In the genomic region with DNA sequence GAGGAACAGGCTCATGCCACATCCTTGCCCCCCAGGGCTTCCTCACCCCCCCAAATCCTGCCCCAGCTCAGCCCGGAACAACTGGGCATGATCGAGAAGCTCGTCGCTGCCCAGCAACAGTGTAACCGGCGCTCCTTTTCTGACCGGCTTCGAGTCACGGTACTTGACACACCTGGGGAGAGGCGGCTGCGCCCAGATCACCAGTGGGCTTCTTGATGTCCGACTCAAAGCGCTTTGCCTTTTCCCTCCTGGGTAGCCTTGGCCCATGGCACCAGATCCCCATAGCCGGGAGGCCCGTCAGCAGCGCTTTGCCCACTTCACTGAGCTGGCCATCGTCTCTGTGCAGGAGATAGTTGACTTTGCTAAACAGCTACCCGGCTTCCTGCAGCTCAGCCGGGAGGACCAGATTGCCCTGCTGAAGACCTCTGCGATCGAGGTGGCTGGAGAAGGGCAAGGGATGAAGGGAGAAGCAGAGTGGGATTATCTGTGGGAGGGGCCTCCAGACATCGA, we compare ENCODE assay signal across 23 cellular contexts. TPM values are rescaled to one million over a fixed set of nuclear protein-coding genes. Genes with fewer than 3 reads are reported as not detected.
DNase-seq lines count a peak whose midpoint lies in the region; ATAC-seq and TF ChIP-seq lines count a peak whose summit lies in the region.
"Had no signal": no experiment of that assay in that cellular context is flagged by ENCODE, and none has a peak within 500 bp of the region (broad histone marks: within the 10 kb centered on the region; RNA-seq: fewer than 3 reads in every experiment).

No MANE protein-coding gene starts in this region.

- H3K27me3 ChIP-seq in spleen (replicated peaks in 1 of 7), result no peaks in the 10 kb centered on the region
- H3K27me3 ChIP-seq: BE2C had no signal

- ATAC-seq in GM19455 (IDR thresholded peaks at IDR 0.05; ENCODE audit: unreplicated experiment), result no peak

- intact Hi-C loops in spleen (cut with DNase I; ENCODE audit: low total_unique reads), result no loop called here

- 67 to 87% (median 80%) methylated on average over 13 to 22 of the region's 22 CpGs for WGBS in spleen, 5 donors

- H3K27ac Mint-ChIP-seq in chondrocyte (ENCODE audit: unreplicated experiment), result no peak overlapping the region
- H3K27ac Mint-ChIP-seq: IgD-negative memory B cell had no signal

- no peak for TF ChIP-seq POLR2A in spleen (IDR thresholded peaks at IDR 0.05)

- no peaks in the 10 kb centered on the region for H3K36me3 Mint-ChIP-seq in chondrocyte (ENCODE audit: low read depth)
- H3K36me3 Mint-ChIP-seq: CD8-positive, alpha-beta memory T cell; IgD-negative memory B cell had no signal

- no peaks in the 10 kb centered on the region for H3K27me3 Mint-ChIP-seq in chondrocyte (ENCODE audit: low read depth)
- H3K27me3 Mint-ChIP-seq: CD8-positive, alpha-beta memory T cell had no signal

- in situ Hi-C loops in G401 (cut with HindIII; ENCODE audit: low sequenced_read_pairs), result no loop called here

- H3K9me3 ChIP-seq in spleen, result no peaks in the 10 kb centered on the region
- H3K9me3 ChIP-seq: BE2C had no signal

- H3K9me3 Mint-ChIP-seq in chondrocyte (ENCODE audit: low read depth), result no peaks in the 10 kb centered on the region
- H3K9me3 Mint-ChIP-seq: CD14-positive monocyte; CD8-positive, alpha-beta memory T cell; IgD-negative memory B cell had no signal

- TF ChIP-seq CTCF in chondrocyte (IDR thresholded peaks at IDR 0.05) (no peak), spleen (IDR thresholded peaks at IDR 0.05 in 8 of 11, conservative IDR thresholded peaks at IDR 0.05 in 3 of 11) (no peak)

- no peak overlapping the region for H3K27ac ChIP-seq in spleen
- H3K27ac ChIP-seq: 22Rv1, HL-60, KMS-11 had no signal

- H3K36me3 ChIP-seq in spleen, result peaks cover 0 to 22% (median 0%) of the 10 kb centered on the region in 6 donors
- H3K36me3 ChIP-seq: BE2C had no signal

- peaks cover 28% of the 10 kb centered on the region for H3K4me1 Mint-ChIP-seq in chondrocyte (ENCODE audit: low read depth)

- H3K4me3 ChIP-seq in spleen, result no peak overlapping the region

- H3K4me1 ChIP-seq in spleen, result peaks cover 0 to 64% (median 30%) of the 10 kb centered on the region in 6 donors
- H3K4me1 ChIP-seq: BE2C had no signal

- H3K4me3 Mint-ChIP-seq in chondrocyte (ENCODE audit: unreplicated experiment), result no peak overlapping the region
- H3K4me3 Mint-ChIP-seq: CD14-positive monocyte; CD8-positive, alpha-beta memory T cell; IgD-negative memory B cell had no signal

- peak; percentile 66 for DNase-seq in NCI-H82 (lab: John Stamatoyannopoulos, UW)
- no peak for DNase-seq in NCI-H82 treated with DMSO at 0.1 percent for 48 hours (lab: John Stamatoyannopoulos, UW; ENCODE audit: unreplicated experiment)
- peak; percentile 11 for DNase-seq in D341Med (ENCODE audit: low spot score)
- peak; percentile 74 for DNase-seq in chondrocyte (ENCODE audit: low spot score)
- DNase-seq in spleen, result peak; percentile 68
- no peak for DNase-seq in G401 (ENCODE audit: low spot score)
- DNase-seq: BE2C; CD8-positive, alpha-beta memory T cell; DMS79 treated with DMSO at 0.1 percent for 48 hours; NCI-H1048; NCI-H1417; NCI-H1694; NCI-H2029 treated with DMSO at 0.1 percent for 48 hours; NCI-H446 treated with DMSO at 0.1 percent for 48 hours; NCI-H526; RPMI8226; SIG-M5 had no signal

RNA-seq across cellular contexts. Expression of a gene that starts 3.5 kb away (rescaled TPM):
- total RNA-seq in chondrocyte (3.2 to 7.0 TPM (median 4.8 TPM) in 3 replicates), spleen (100 to 1,000 TPM in 5 of 7 donors, 10 to 100 TPM in 2; 59.1 to 129 (median 119) TPM)
- polyA plus RNA-seq in spleen, result 100 to 1,000 TPM; 136 to 227 (median 219) TPM
- 13.7 and 14.1 TPM in 2 replicates for total RNA-seq in G401 (2014; rRNA removed; shearing (Covaris generic))

RNA-seq across cellular contexts. Expression of a gene that starts 8.6 kb away (rescaled TPM):
- total RNA-seq in chondrocyte (28.3 to 32.1 TPM (median 29.6 TPM) in 3 replicates), spleen (10 to 100 TPM; 53.6 to 82.4 (median 70.1) TPM)
- 10 to 100 TPM; 15.7 to 35.0 (median 26.1) TPM for polyA plus RNA-seq in spleen
- total RNA-seq in G401 (2014; rRNA removed; shearing (Covaris generic)), result 12.9 and 13.4 TPM in 2 replicates

RNA-seq across cellular contexts. Expression of a gene that starts 12.7 kb away (rescaled TPM):
- total RNA-seq in chondrocyte (35.3 to 54.5 TPM (median 36.1 TPM) in 3 replicates), spleen (100 to 1,000 TPM in 2 of 7 donors, 10 to 100 TPM in 5; 43.9 to 113 (median 59.8) TPM)
- polyA plus RNA-seq in spleen, result 10 to 100 TPM; 18.9 to 34.4 (median 19.9) TPM
- total RNA-seq in G401 (2014; rRNA removed; shearing (Covaris generic)), result 27.8 and 41.4 TPM in 2 replicates

RNA-seq across cellular contexts. Expression of a gene that starts 46.6 kb away (rescaled TPM):
- total RNA-seq in chondrocyte, result 45.0 to 51.3 TPM (median 49.1 TPM) in 3 replicates
- total RNA-seq in spleen, result 10 to 100 TPM; 29.5 to 66.3 (median 42.5) TPM
- 100 to 1,000 TPM in 1 of 3 donors, 10 to 100 TPM in 2; 49.4 to 173 (median 72.7) TPM for polyA plus RNA-seq in spleen
- 53.2 and 53.4 TPM in 2 replicates for total RNA-seq in G401 (2014; rRNA removed; shearing (Covaris generic))

Comparison
In these comparisons a context has a peak if more than half of its experiments do, and no peak if none do; other contexts are left out.
1. DNase-seq: peak in NCI-H82 (single experiment), D341Med (single experiment), chondrocyte (single experiment) and spleen (single experiment); none in NCI-H82 treated with DMSO at 0.1 percent for 48 hours (single experiment) and G401 (single experiment).